Comparison of ENCODE assay signal across 24 cellular contexts in genomic region chr13:20780318-20780717, GRCh38.
"Had no signal": no experiment of that assay in that cellular context is flagged by ENCODE, and none has a peak within 500 bp of the region (broad histone marks: within the 10 kb centered on the region; RNA-seq: fewer than 3 reads in every experiment).

No MANE protein-coding gene starts in this region.

- H3K9me3 ChIP-seq: colonic mucosa, esophagus squamous epithelium, gastroesophageal sphincter, left ventricle myocardium inferior, lower lobe of right lung, psoas muscle, spleen, stomach, thoracic aorta, transverse colon had no signal

- H3K4me3 ChIP-seq: colonic mucosa, esophagus squamous epithelium, gastroesophageal sphincter, left ventricle myocardium inferior, lower lobe of right lung, psoas muscle, spleen, stomach, thoracic aorta, transverse colon had no signal

- FAIRE-seq: keratinocyte had no signal

- H3K4me1 ChIP-seq: colonic mucosa, esophagus squamous epithelium, gastroesophageal sphincter, left ventricle myocardium inferior, lower lobe of right lung, spleen, stomach, transverse colon had no signal

- H3K9me3 Mint-ChIP-seq: immature natural killer cell, naive B cell, nephron had no signal

- H3K4me1 Mint-ChIP-seq: immature natural killer cell, naive B cell, nephron had no signal

- H3K27ac Mint-ChIP-seq: nephron had no signal

- H3K27me3 Mint-ChIP-seq: naive B cell had no signal

- H3K36me3 ChIP-seq: colonic mucosa had no signal

- H3K4me3 Mint-ChIP-seq: immature natural killer cell, naive B cell, nephron had no signal

- H3K27ac ChIP-seq: colonic mucosa, esophagus squamous epithelium, gastroesophageal sphincter, left ventricle myocardium inferior, lower lobe of right lung, psoas muscle, spleen, stomach, thoracic aorta, transverse colon had no signal

- DNase-seq: colonic mucosa; dermis blood vessel endothelial cell; esophagus squamous epithelium; foreskin fibroblast; immature natural killer cell; left ventricle myocardium inferior; lower lobe of right lung; mesendoderm; naive B cell; psoas muscle; retina; spleen; stimulated activated CD4-positive, alpha-beta T cell treated with anti-CD3 and anti-CD28 coated beads, Interleukin-15, amount 100 ng/mL, for 24 hours; stimulated activated CD4-positive, alpha-beta T cell treated with anti-CD3 and anti-CD28 coated beads, Interleukin-1b, Interleukin-23, amount 100 ng/mL, for 48 hours; stimulated activated CD4-positive, alpha-beta T cell treated with anti-CD3 and anti-CD28 coated beads, Interleukin-4, amount 100 ng/mL, for 24 hours; stimulated activated naive CD4-positive, alpha-beta T cell; stomach; substantia nigra; transverse colon had no signal

- H3K27me3 ChIP-seq: colonic mucosa, esophagus squamous epithelium, gastroesophageal sphincter, spleen, stomach, transverse colon had no signal

- ATAC-seq: gastroesophageal sphincter, lower lobe of right lung, psoas muscle, sciatic nerve had no signal
